Comparison of ENCODE assay signal across 11 cellular contexts in the genomic region with DNA sequence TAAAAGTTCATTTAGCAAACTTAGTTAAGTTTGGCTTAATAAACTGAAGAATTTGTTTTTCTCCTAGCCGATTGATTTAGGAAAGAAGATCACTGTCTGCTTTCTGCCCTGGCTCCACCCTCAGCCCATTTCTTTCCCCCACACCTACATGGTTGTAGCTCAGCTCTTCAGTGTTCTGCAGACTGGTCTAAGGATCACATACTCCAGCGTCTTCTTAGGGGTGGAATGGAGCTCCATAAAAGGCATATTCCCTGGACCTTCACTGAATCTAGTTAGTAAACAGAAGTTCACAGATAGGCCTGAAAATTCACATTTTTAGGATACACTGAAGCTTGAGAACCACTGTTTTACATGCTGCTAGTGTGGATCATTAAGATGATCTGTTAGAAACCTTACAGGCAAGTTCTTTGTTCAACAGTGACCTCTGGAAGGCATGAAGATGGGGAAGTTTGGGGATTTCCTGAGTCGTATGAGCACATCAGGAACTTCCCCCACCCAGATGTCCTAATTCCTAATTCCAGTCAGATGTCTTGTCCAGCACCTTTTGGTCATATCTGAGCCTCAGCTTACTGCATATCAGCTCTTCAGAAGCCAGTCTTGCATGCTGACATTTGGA. TPM values are rescaled to one million over a fixed set of nuclear protein-coding genes. Genes with fewer than 3 reads are reported as not detected.
DNase-seq lines count a peak whose midpoint lies in the region; ATAC-seq and TF ChIP-seq lines count a peak whose summit lies in the region.
"Had no signal": no experiment of that assay in that cellular context is flagged by ENCODE, and none has a peak within 500 bp of the region (broad histone marks: within the 10 kb centered on the region; RNA-seq: fewer than 3 reads in every experiment).

No MANE protein-coding gene starts in this region.

- no peaks in the 10 kb centered on the region for H3K27me3 ChIP-seq in GM06990 (replicated peaks; ENCODE audit: control insufficient read depth, insufficient read depth, low read length)
- H3K27me3 ChIP-seq: esophagus squamous epithelium had no signal

- H3K9me3 Mint-ChIP-seq in activated CD8-positive, alpha-beta T cell treated with anti-CD3 and anti-CD28 coated beads, Interleukin-2, amount 10 ng/mL, durations not matched to agents 7 days and 5 days (ENCODE audit: insufficient read depth): no peaks in the 10 kb centered on the region
- H3K9me3 Mint-ChIP-seq: activated naive CD4-positive, alpha-beta T cell treated with anti-CD3 and anti-CD28 coated beads, Interleukin-2, amount 10 ng/mL, durations not matched to agents 7 days and 5 days had no signal

- H3K36me3 Mint-ChIP-seq in activated CD8-positive, alpha-beta T cell treated with anti-CD3 and anti-CD28 coated beads, Interleukin-2, amount 10 ng/mL, durations not matched to agents 7 days and 5 days (ENCODE audit: low read depth): no peaks in the 10 kb centered on the region
- H3K36me3 Mint-ChIP-seq: activated naive CD4-positive, alpha-beta T cell treated with anti-CD3 and anti-CD28 coated beads, Interleukin-2, amount 10 ng/mL, durations not matched to agents 7 days and 5 days had no signal

- POLR2A ChIA-PET in activated CD8-positive, alpha-beta T cell treated with anti-CD3 and anti-CD28 coated beads, Interleukin-2, amount 10 ng/mL, durations not matched to agents 7 days and 5 days (lab: Charles Lee): no interaction called here

- H3K27me3 Mint-ChIP-seq in activated CD8-positive, alpha-beta T cell treated with anti-CD3 and anti-CD28 coated beads, Interleukin-2, amount 10 ng/mL, durations not matched to agents 7 days and 5 days (ENCODE audit: low read depth): peaks cover 2% of the 10 kb centered on the region

- CTCF ChIA-PET in activated CD8-positive, alpha-beta T cell treated with anti-CD3 and anti-CD28 coated beads, Interleukin-2, amount 10 ng/mL, durations not matched to agents 7 days and 5 days (lab: Charles Lee): no interaction called here

- H3K4me1 Mint-ChIP-seq in activated CD8-positive, alpha-beta T cell treated with anti-CD3 and anti-CD28 coated beads, Interleukin-2, amount 10 ng/mL, durations not matched to agents 7 days and 5 days (ENCODE audit: low read depth): no peaks in the 10 kb centered on the region
- H3K4me1 Mint-ChIP-seq: activated naive CD4-positive, alpha-beta T cell treated with anti-CD3 and anti-CD28 coated beads, Interleukin-2, amount 10 ng/mL, durations not matched to agents 7 days and 5 days had no signal

- peak; percentile 37 for ATAC-seq in GM19324 (IDR thresholded peaks at IDR 0.05; ENCODE audit: low FRiP score, unreplicated experiment)
- peak; percentile 51 for ATAC-seq in HG03378 (IDR thresholded peaks at IDR 0.05; ENCODE audit: unreplicated experiment)
- ATAC-seq in activated CD8-positive, alpha-beta T cell treated with anti-CD3 and anti-CD28 coated beads, Interleukin-2, amount 10 ng/mL, durations not matched to agents 7 days and 5 days: no peak

- no peaks in the 10 kb centered on the region for H3K36me3 ChIP-seq in GM06990 (ENCODE audit: control insufficient read depth, insufficient read depth, low read length)

- no peak overlapping the region for H3K27ac Mint-ChIP-seq in activated CD8-positive, alpha-beta T cell treated with anti-CD3 and anti-CD28 coated beads, Interleukin-2, amount 10 ng/mL, durations not matched to agents 7 days and 5 days
- H3K27ac Mint-ChIP-seq: activated naive CD4-positive, alpha-beta T cell treated with anti-CD3 and anti-CD28 coated beads, Interleukin-2, amount 10 ng/mL, durations not matched to agents 7 days and 5 days had no signal

- peak overlapping the region; percentile 43 for H3K4me3 ChIP-seq in GM06990 (replicated peaks; ENCODE audit: low read depth, low read length)
- H3K4me3 ChIP-seq in fibroblast of pulmonary artery (replicated peaks; ENCODE audit: low read depth, low read length): no peak overlapping the region
- H3K4me3 ChIP-seq: esophagus squamous epithelium had no signal

- H3K4me3 Mint-ChIP-seq in activated CD8-positive, alpha-beta T cell treated with anti-CD3 and anti-CD28 coated beads, Interleukin-2, amount 10 ng/mL, durations not matched to agents 7 days and 5 days: no peak overlapping the region
- H3K4me3 Mint-ChIP-seq: activated naive CD4-positive, alpha-beta T cell treated with anti-CD3 and anti-CD28 coated beads, Interleukin-2, amount 10 ng/mL, durations not matched to agents 7 days and 5 days had no signal

- TF ChIP-seq CTCF in GM06990 (IDR thresholded peaks at IDR 0.05; ENCODE audit: insufficient read depth, low read length, poor library complexity, severe bottlenecking) (no peak), fibroblast of pulmonary artery (IDR thresholded peaks at IDR 0.05; ENCODE audit: low read length, missing control alignments) (no peak)

- DNase-seq in GM06990 (ENCODE audit: extremely low read depth, insufficient read length): peak; percentile 33
- peak; percentile 25 for DNase-seq in fibroblast of pulmonary artery (ENCODE audit: low read depth)
- DNase-seq in stimulated activated CD4-positive, alpha-beta T cell treated with anti-CD3 and anti-CD28 coated beads, Interleukin-15, amount 100 ng/mL, for 24 hours: no peak
- DNase-seq in activated CD8-positive, alpha-beta T cell treated with anti-CD3 and anti-CD28 coated beads, Interleukin-2, amount 10 ng/mL, durations not matched to agents 7 days and 5 days: no peak
- DNase-seq in HUDEP-2 (lab: John Stamatoyannopoulos, UW; ENCODE audit: unreplicated experiment in 76 of 76): no peak
- DNase-seq in stimulated activated CD4-positive, alpha-beta T cell treated with anti-CD3 and anti-CD28 coated beads, Interleukin-4, amount 100 ng/mL, for 4 hours: no peak
- DNase-seq: activated naive CD4-positive, alpha-beta T cell treated with anti-CD3 and anti-CD28 coated beads, Interleukin-2, amount 10 ng/mL, durations not matched to agents 7 days and 5 days; DND-41; esophagus squamous epithelium had no signal

RNA-seq across cellular contexts. Expression of a gene that starts 16.8 kb away (rescaled TPM):
- total RNA-seq in activated CD8-positive, alpha-beta T cell treated with anti-CD3 and anti-CD28 coated beads, Interleukin-2, amount 10 ng/mL, durations not matched to agents 7 days and 5 days: under 1 TPM; 0.39 to 0.53 TPM

RNA-seq across cellular contexts. Expression of a gene that starts 40.3 kb away (rescaled TPM):
- 1 to 10 TPM; 6.5 to 7.0 TPM for total RNA-seq in activated CD8-positive, alpha-beta T cell treated with anti-CD3 and anti-CD28 coated beads, Interleukin-2, amount 10 ng/mL, durations not matched to agents 7 days and 5 days

Comparison
In these comparisons a context has a peak if more than half of its experiments do, and no peak if none do; other contexts are left out.
1. DNase-seq: peak in GM06990 (single experiment) and fibroblast of pulmonary artery (single experiment); none in stimulated activated CD4-positive, alpha-beta T cell treated with anti-CD3 and anti-CD28 coated beads, Interleukin-15, amount 100 ng/mL, for 24 hours (single experiment), activated CD8-positive, alpha-beta T cell treated with anti-CD3 and anti-CD28 coated beads, Interleukin-2, amount 10 ng/mL, durations not matched to agents 7 days and 5 days (single experiment), HUDEP-2 (0 of 76) and stimulated activated CD4-positive, alpha-beta T cell treated with anti-CD3 and anti-CD28 coated beads, Interleukin-4, amount 100 ng/mL, for 4 hours (0 of 2).